In the genomic region with DNA sequence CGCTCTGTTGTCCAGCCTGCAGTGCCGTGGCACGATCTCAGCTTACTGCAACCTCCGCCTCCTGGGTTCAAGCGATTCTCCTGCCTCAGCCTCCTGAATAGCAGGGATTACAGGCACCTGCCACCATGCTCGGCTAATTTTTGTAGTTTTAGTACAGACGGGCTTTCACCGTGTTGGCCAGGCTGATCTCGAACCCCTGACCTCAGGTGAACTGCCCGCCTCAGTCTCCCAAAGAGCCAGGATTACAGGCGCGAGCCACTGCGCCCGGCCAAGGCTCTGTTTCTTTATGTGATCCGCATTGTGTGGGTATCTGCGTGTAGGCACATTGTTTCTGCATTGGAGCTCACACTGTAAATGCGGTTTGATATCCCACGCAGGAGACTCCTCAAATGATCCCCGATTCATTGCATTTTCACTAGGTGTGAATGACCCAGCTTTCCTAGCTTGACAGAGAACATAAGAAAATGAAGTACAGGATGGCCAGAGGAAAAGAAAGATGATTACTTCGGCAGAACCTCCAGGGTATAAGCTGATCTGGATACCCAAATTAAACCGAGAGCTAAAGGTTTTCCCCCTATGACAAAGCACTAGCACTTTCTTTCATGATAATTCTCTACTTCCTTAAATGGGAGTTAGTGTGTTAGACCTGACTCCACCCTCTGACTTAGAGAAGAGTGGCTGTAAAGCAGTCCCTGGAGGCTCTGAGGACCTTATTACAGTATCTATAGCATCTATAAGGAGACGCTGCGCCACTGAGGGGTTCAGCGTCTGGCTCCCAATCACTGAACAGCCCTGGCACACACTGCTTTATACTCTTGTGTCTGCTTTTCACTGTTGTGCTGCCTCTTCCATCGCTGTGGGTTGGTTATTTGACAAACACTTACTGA, we compare ENCODE assay signal across 8 cellular contexts. TPM values are rescaled to one million over a fixed set of nuclear protein-coding genes. Genes with fewer than 3 reads are reported as not detected.
DNase-seq lines count a peak whose midpoint lies in the region; ATAC-seq and TF ChIP-seq lines count a peak whose summit lies in the region.

No MANE protein-coding gene starts in this region.

- no peaks in the 10 kb centered on the region for H3K27me3 ChIP-seq in neutrophil

- peak overlapping the region; percentile 97 for H3K27ac Mint-ChIP-seq in activated CD4-positive, alpha-beta T cell treated with anti-CD3 and anti-CD28 coated beads for 36 hours
- peak overlapping the region; percentile 98 for H3K27ac Mint-ChIP-seq in chondrocyte (ENCODE audit: unreplicated experiment)

- peak overlapping the region; percentile 93 for H3K27ac ChIP-seq in neutrophil

- peaks cover 93% of the 10 kb centered on the region for H3K4me1 Mint-ChIP-seq in activated CD4-positive, alpha-beta T cell treated with anti-CD3 and anti-CD28 coated beads for 36 hours
- H3K4me1 Mint-ChIP-seq in chondrocyte (ENCODE audit: low read depth), result peaks cover 59% of the 10 kb centered on the region

- no peaks in the 10 kb centered on the region for H3K27me3 Mint-ChIP-seq in activated CD4-positive, alpha-beta T cell treated with anti-CD3 and anti-CD28 coated beads for 36 hours
- H3K27me3 Mint-ChIP-seq in chondrocyte (ENCODE audit: low read depth), result no peaks in the 10 kb centered on the region

- no peaks in the 10 kb centered on the region for H3K9me3 Mint-ChIP-seq in activated CD4-positive, alpha-beta T cell treated with anti-CD3 and anti-CD28 coated beads for 36 hours (ENCODE audit: low read depth)
- peaks cover 3% of the 10 kb centered on the region for H3K9me3 Mint-ChIP-seq in chondrocyte (ENCODE audit: low read depth)

- H3K36me3 Mint-ChIP-seq in activated CD4-positive, alpha-beta T cell treated with anti-CD3 and anti-CD28 coated beads for 36 hours (ENCODE audit: low read depth), result peaks cover 22% of the 10 kb centered on the region
- peaks cover 4% of the 10 kb centered on the region for H3K36me3 Mint-ChIP-seq in chondrocyte (ENCODE audit: low read depth)

- peaks cover 37% of the 10 kb centered on the region for H3K36me3 ChIP-seq in neutrophil

- peak; percentile 67 for ATAC-seq in activated CD4-positive, alpha-beta T cell treated with anti-CD3 and anti-CD28 coated beads for 36 hours
- ATAC-seq in HG02759 (IDR thresholded peaks at IDR 0.05; ENCODE audit: unreplicated experiment), result peak; percentile 65

- H3K4me1 ChIP-seq in neutrophil (ENCODE audit: control insufficient read depth in 1 of 2, insufficient read depth in 1 of 2, low read depth in 1 of 2, low read length in 1 of 2), result peaks cover 93 to 95% of the 10 kb centered on the region in 2 experiments

- TF ChIP-seq CTCF in chondrocyte (IDR thresholded peaks at IDR 0.05) (no peak), neutrophil (IDR thresholded peaks at IDR 0.05) (no peak)

- POLR2A ChIA-PET in activated CD4-positive, alpha-beta T cell treated with anti-CD3 and anti-CD28 coated beads for 36 hours (lab: Charles Lee), result interaction anchor here (0.6 to 2.7 kb wide), 10 partner anchors 8 to 161 kb away, joined by 3 to 21 read pairs (median 6); partner anchors contain the start of gene COTL1

- peak overlapping the region; percentile 58 to 80 for H3K4me3 ChIP-seq in neutrophil (ENCODE audit: low read depth in 1 of 2, low read length in 1 of 2)

- CTCF ChIA-PET in activated CD4-positive, alpha-beta T cell treated with anti-CD3 and anti-CD28 coated beads for 36 hours (lab: Charles Lee), result interaction anchor here (0.6 to 8.3 kb wide), 11 partner anchors 11 to 1221 kb away, joined by 3 to 87 read pairs (median 4); partner anchors contain the start of genes COTL1 and KLHL36

- intact Hi-C loops in activated CD4-positive, alpha-beta T cell treated with anti-CD3 and anti-CD28 coated beads for 36 hours (cut with DNase I, micrococcal nuclease), result loop anchor here (1.0 to 2.0 kb wide), 9 partner anchors 8 to 955 kb away; partner anchors contain the start of genes COTL1 (in 1 of the 2), KLHL36 (in 1 of the 2) and MEAK7 (in 1 of the 2)

- peak overlapping the region; percentile 74 for H3K4me3 Mint-ChIP-seq in activated CD4-positive, alpha-beta T cell treated with anti-CD3 and anti-CD28 coated beads for 36 hours
- H3K4me3 Mint-ChIP-seq in chondrocyte (ENCODE audit: unreplicated experiment), result no peak overlapping the region

- DNase-seq in activated CD4-positive, alpha-beta T cell treated with anti-CD3 and anti-CD28 coated beads for 36 hours, result peak; percentile 60
- no peak for DNase-seq in activated CD4-positive, alpha-beta T cell treated with anti-CD3 and anti-CD28 coated beads, Interleukin-2, amount 50 U/mL, for 4 hours
- DNase-seq in NOMO-1 treated with DMSO at 0.1 percent for 48 hours (lab: John Stamatoyannopoulos, UW; ENCODE audit: unreplicated experiment), result peak; percentile 93
- DNase-seq in chondrocyte (ENCODE audit: low spot score), result no peak
- DNase-seq in cortex of kidney (lab: John Stamatoyannopoulos, UW), result no peak
- no peak for DNase-seq in activated CD4-positive, CD25-positive, alpha-beta regulatory T cell (lab: John Stamatoyannopoulos, UW)

- H3K9me3 ChIP-seq in neutrophil, result no peaks in the 10 kb centered on the region

RNA-seq across cellular contexts. Expression of gene COTL1, which starts 17.3 kb away (rescaled TPM):
- 100 to 1,000 TPM; 353 to 384 TPM for total RNA-seq in activated CD4-positive, alpha-beta T cell treated with anti-CD3 and anti-CD28 coated beads for 36 hours
- total RNA-seq in chondrocyte, result 27.4 to 57.6 TPM (median 52.8 TPM) in 3 replicates

RNA-seq across cellular contexts. Expression of gene KLHL36, which starts 47.7 kb away (rescaled TPM):
- total RNA-seq in activated CD4-positive, alpha-beta T cell treated with anti-CD3 and anti-CD28 coated beads for 36 hours, result 10 to 100 TPM; 31.1 to 43.2 TPM
- total RNA-seq in chondrocyte, result 40.2 to 43.8 TPM (median 42.4 TPM) in 3 replicates

Comparison
In these comparisons a context has a peak if more than half of its experiments do, and no peak if none do; other contexts are left out.
1. DNase-seq: peak in activated CD4-positive, alpha-beta T cell treated with anti-CD3 and anti-CD28 coated beads for 36 hours (single experiment) and NOMO-1 treated with DMSO at 0.1 percent for 48 hours (single experiment); none in activated CD4-positive, alpha-beta T cell treated with anti-CD3 and anti-CD28 coated beads, Interleukin-2, amount 50 U/mL, for 4 hours (0 of 2), chondrocyte (single experiment), cortex of kidney (single experiment) and activated CD4-positive, CD25-positive, alpha-beta regulatory T cell (0 of 4).